In genomic region chr1:108152782-108153222, GRCh38 we compare ENCODE assay signal across 18 cellular contexts.
"Had no signal": no experiment of that assay in that cellular context is flagged by ENCODE, and none has a peak within 500 bp of the region (broad histone marks: within the 10 kb centered on the region; RNA-seq: fewer than 3 reads in every experiment).

No MANE protein-coding gene starts in this region.

- H3K27me3 ChIP-seq: stomach, testis had no signal

- H3K9me3 ChIP-seq: stomach, testis had no signal

- H3K27ac ChIP-seq: coronary artery, stomach, testis had no signal

- H3K4me1 ChIP-seq: stomach, testis had no signal

- DNase-seq: activated CD4-positive, alpha-beta T cell treated with anti-CD3 and anti-CD28 coated beads, Interleukin-2, amount 10 ng/mL, durations not matched to agents 24 days and 14 days; activated CD4-positive, CD25-positive, alpha-beta regulatory T cell; activated CD8-positive, alpha-beta memory T cell treated with anti-CD3 and anti-CD28 coated beads, Interleukin-2, amount 50 U/mL, for 48 hours; activated naive CD4-positive, alpha-beta T cell; activated naive CD8-positive, alpha-beta T cell treated with anti-CD3 and anti-CD28 coated beads, Interleukin-2, amount 10 ng/mL, durations not matched to agents 7 days and 5 days; central memory CD4-positive, alpha-beta T cell; hippocampal formation; mesenchymal stem cell; nucleus accumbens; posterior cingulate gyrus; retina; stimulated activated CD4-positive, alpha-beta T cell treated with anti-CD3 and anti-CD28 coated beads, Interleukin-4, amount 100 ng/mL, for 24 hours; stomach; T-helper 2 cell; testis had no signal

- H3K4me3 ChIP-seq: coronary artery, stomach, testis had no signal

- ATAC-seq: esophagus mucosa, left lobe of liver had no signal
